In the genomic region with DNA sequence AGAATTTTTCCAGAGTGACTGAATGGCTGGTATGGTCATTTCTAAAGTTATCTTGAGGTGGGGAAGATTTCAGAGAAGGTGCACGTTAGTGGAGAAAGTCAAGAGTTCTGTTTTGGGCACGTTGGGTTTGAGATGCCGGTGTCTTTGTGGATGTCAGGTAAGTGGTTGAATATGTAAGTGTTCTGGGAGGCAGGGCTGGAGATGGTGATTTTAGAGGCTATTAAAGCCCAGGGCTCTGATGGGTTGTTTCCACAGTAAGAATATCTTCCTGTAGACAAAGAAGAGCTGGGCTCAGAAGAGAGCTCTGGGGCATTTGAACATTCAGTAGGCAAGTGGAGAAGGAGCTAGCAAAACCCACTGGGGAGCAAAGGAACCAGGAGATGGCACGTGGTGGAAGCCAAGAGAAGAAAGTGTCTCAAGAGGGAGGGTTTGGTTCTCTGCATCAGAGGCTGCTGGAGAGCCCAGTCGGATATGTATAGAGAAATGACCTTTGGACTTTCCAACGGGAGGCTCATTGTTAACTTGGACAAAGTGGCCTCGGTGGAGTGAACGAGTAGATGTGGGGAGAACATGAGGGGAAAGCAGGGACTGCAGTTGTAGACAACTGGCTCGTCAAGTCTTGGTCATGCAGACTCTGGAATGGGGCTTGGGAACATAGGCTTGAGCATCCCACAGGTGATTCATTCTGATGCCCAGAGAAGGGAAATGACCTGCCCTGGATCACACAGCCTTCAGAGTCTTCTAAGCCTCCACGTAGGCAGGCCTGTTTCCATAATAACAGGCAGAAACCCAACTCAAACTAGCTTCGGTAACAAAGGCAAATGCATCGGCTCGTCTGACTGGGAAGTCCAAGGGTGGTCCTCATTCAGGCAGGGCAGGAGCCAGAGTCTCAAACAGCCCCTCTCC, we compare ENCODE assay signal across 1 cellular context.
A peak's percentile ranks its signal among the peaks of the same experiment; 100 is the strongest.
TF ChIP-seq lines count a peak whose summit lies in the region.

No MANE protein-coding gene starts in this region.

TF ChIP-seq in HepG2, 621 proteins besides CTCF, POLR2A, EP300 and RAD21 (continued from another document):
- TF ChIP-seq SOX6 (IDR thresholded peaks at IDR 0.05): no peak
- peak; percentile 47; the same call in 1 of the 2 replicates for TF ChIP-seq SOX6 (CRISPR knock-in tag; IDR thresholded peaks at IDR 0.05)
- TF ChIP-seq ZFYVE20 (CRISPR knock-in tag; IDR thresholded peaks at IDR 0.05; ENCODE audit: borderline replicate concordance, low read depth): no peak
- no peak for TF ChIP-seq PITX1 (CRISPR knock-in tag; IDR thresholded peaks at IDR 0.05)
- TF ChIP-seq ZNF768 (CRISPR knock-in tag; IDR thresholded peaks at IDR 0.05): 0 out of 2 replicates have a peak, but pooled peaks have one; percentile 13
- no peak for TF ChIP-seq POGK (CRISPR knock-in tag; conservative IDR thresholded peaks at IDR 0.05)
- TF ChIP-seq ZKSCAN8 (CRISPR knock-in tag; IDR thresholded peaks at IDR 0.05; ENCODE audit: borderline replicate concordance): no peak
- TF ChIP-seq ZFP41 (CRISPR knock-in tag; IDR thresholded peaks at IDR 0.05; ENCODE audit: borderline replicate concordance): no peak
- TF ChIP-seq ZNF3 (CRISPR knock-in tag; IDR thresholded peaks at IDR 0.05): no peak
- TF ChIP-seq ZNF30 (CRISPR knock-in tag; IDR thresholded peaks at IDR 0.05): no peak
- no peak for TF ChIP-seq ATF2 (CRISPR knock-in tag; IDR thresholded peaks at IDR 0.05)
- TF ChIP-seq SP140L (CRISPR knock-in tag; IDR thresholded peaks at IDR 0.05; ENCODE audit: borderline replicate concordance): no peak
- no peak for TF ChIP-seq CBFB (CRISPR knock-in tag; IDR thresholded peaks at IDR 0.05)
- no peak for TF ChIP-seq PAF1 (CRISPR knock-in tag; IDR thresholded peaks at IDR 0.05)
- TF ChIP-seq ZNF775 (CRISPR knock-in tag; IDR thresholded peaks at IDR 0.05; ENCODE audit: borderline replicate concordance): no peak
- TF ChIP-seq HNF4G (IDR thresholded peaks at IDR 0.05; ENCODE audit: borderline replicate concordance, low read depth, low read length): peak; percentile 60
- peak; percentile 35; the same call in 1 of the 2 replicates for TF ChIP-seq HNF4G (CRISPR knock-in tag; IDR thresholded peaks at IDR 0.05; ENCODE audit: borderline replicate concordance, low read depth)
- TF ChIP-seq SOX13 (IDR thresholded peaks at IDR 0.05): no peak
- peak in 1 of 2 experiments; percentile 20; a peak in 1 of 4 replicates for TF ChIP-seq SOX13 (CRISPR knock-in tag; conservative IDR thresholded peaks at IDR 0.05 in 1 of 2, IDR thresholded peaks at IDR 0.05 in 1 of 2)
- peak; percentile 22; the same call in 1 of the 2 replicates for TF ChIP-seq ZNF644 (CRISPR knock-in tag; IDR thresholded peaks at IDR 0.05; ENCODE audit: low read depth)
- no peak for TF ChIP-seq HNRNPLL (IDR thresholded peaks at IDR 0.05; ENCODE audit: low read depth, low read length, poor library complexity, severe bottlenecking)
- TF ChIP-seq, protein P1, sequence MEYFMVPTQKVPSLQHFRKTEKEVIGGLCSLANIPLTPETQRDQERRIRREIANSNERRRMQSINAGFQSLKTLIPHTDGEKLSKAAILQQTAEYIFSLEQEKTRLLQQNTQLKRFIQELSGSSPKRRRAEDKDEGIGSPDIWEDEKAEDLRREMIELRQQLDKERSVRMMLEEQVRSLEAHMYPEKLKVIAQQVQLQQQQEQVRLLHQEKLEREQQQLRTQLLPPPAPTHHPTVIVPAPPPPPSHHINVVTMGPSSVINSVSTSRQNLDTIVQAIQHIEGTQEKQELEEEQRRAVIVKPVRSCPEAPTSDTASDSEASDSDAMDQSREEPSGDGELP (IDR thresholded peaks at IDR 0.05; ENCODE audit: borderline replicate concordance, low read depth): no peak
- TF ChIP-seq ZNF460 (CRISPR knock-in tag; IDR thresholded peaks at IDR 0.05; ENCODE audit: borderline replicate concordance): no peak
- no peak for TF ChIP-seq MAFG (CRISPR knock-in tag; IDR thresholded peaks at IDR 0.05)
- peak; percentile 62 for TF ChIP-seq HNF4A (CRISPR knock-in tag; IDR thresholded peaks at IDR 0.05)
- no peak for TF ChIP-seq SIX4 (CRISPR knock-in tag; IDR thresholded peaks at IDR 0.05)
- no peak for TF ChIP-seq FOXA3 (CRISPR knock-in tag; IDR thresholded peaks at IDR 0.05)
- TF ChIP-seq ZNF253 (CRISPR knock-in tag; IDR thresholded peaks at IDR 0.05; ENCODE audit: borderline replicate concordance): no peak
